34 cellular contexts compared by ENCODE assay signal in the genomic region with DNA sequence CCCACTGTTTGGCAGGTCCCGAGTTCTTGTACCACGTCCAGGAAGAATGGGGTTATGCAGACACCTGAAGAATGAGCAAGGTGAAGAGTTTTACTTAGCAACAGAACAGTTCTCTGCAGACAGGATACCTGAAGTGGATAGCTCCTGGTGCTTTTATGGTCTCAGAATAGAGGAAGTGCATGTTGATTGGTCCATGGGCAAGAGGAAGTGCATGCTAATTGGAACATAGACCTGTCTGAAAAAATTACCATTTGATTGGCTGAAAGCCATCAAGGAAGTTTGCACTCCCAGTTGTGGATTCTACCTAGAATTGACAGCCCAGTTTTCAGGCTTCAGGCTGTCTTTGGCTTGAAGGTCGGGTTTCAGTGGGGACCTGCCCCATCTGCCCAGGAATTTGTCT.
"Had no signal": no experiment of that assay in that cellular context is flagged by ENCODE, and none has a peak within 500 bp of the region (broad histone marks: within the 10 kb centered on the region; RNA-seq: fewer than 3 reads in every experiment).

No MANE protein-coding gene starts in this region.

- H3K36me3 ChIP-seq: ascending aorta, cardiac muscle cell had no signal

- ATAC-seq: activated CD8-positive, alpha-beta memory T cell treated with anti-CD3 and anti-CD28 coated beads, Interleukin-2, amount 10 ng/mL, durations not matched to agents 7 days and 5 days; activated CD8-positive, alpha-beta T cell treated with anti-CD3 and anti-CD28 coated beads, Interleukin-2, amount 10 ng/mL, durations not matched to agents 7 days and 5 days; activated naive CD8-positive, alpha-beta T cell treated with anti-CD3 and anti-CD28 coated beads, Interleukin-2, amount 50 U/mL, for 24 hours had no signal

- H3K27ac Mint-ChIP-seq: activated B cell treated with CpG ODN at 0.5 μM for 24 hours; activated CD4-positive, alpha-beta memory T cell treated with anti-CD3 and anti-CD28 coated beads, Interleukin-2, amount 10 ng/mL, durations not matched to agents 7 days and 5 days; activated CD4-positive, alpha-beta T cell treated with anti-CD3 and anti-CD28 coated beads, Interleukin-2, amount 10 ng/mL, durations not matched to agents 24 days and 14 days; activated CD8-positive, alpha-beta memory T cell treated with anti-CD3 and anti-CD28 coated beads, Interleukin-2, amount 10 ng/mL, durations not matched to agents 7 days and 5 days; activated CD8-positive, alpha-beta T cell treated with anti-CD3 and anti-CD28 coated beads, Interleukin-2, amount 10 ng/mL, durations not matched to agents 7 days and 5 days; activated naive CD4-positive, alpha-beta T cell treated with anti-CD3 and anti-CD28 coated beads, Interleukin-2, amount 10 ng/mL, durations not matched to agents 7 days and 5 days; activated naive CD4-positive, alpha-beta T cell treated with anti-CD3 and anti-CD28 coated beads, Interleukin-2, amount 50 U/mL, for 24 hours; activated naive CD8-positive, alpha-beta T cell; activated naive CD8-positive, alpha-beta T cell treated with anti-CD3 and anti-CD28 coated beads, Interleukin-2, amount 10 ng/mL, durations not matched to agents 7 days and 5 days; activated naive CD8-positive, alpha-beta T cell treated with anti-CD3 and anti-CD28 coated beads, Interleukin-2, amount 50 U/mL, for 24 hours; activated T-cell treated with anti-CD3 and anti-CD28 coated beads, Interleukin-2, amount 50 U/mL, for 24 hours; activated T-helper 2 cell treated with anti-CD3 and anti-CD28 coated beads, Interferon-gamma antibody, Interleukin-2, Interleukin-4, amounts not matched to agents 10 μg/mL and 5 μg/mL and 100 μg/mL, durations not matched to agents 14 hours and 24 hours and 36 hours; brain; T-helper 1 cell treated with Interleukin-12 subunit alpha and Interleukin-12 subunit beta and Interleukin-4 antibody, amounts not matched to agents 30 μg/mL and 1 μg/mL, for 36 hours; T-helper 2 cell treated with Interferon-gamma antibody and Interleukin-4, amounts not matched to agents 5 μg/mL and 100 μg/mL, for 36 hours had no signal

- H3K4me1 Mint-ChIP-seq: activated B cell treated with CpG ODN at 0.5 μM for 24 hours; activated CD4-positive, alpha-beta memory T cell treated with anti-CD3 and anti-CD28 coated beads, Interleukin-2, amount 10 ng/mL, durations not matched to agents 7 days and 5 days; activated CD4-positive, alpha-beta T cell treated with anti-CD3 and anti-CD28 coated beads, Interleukin-2, amount 10 ng/mL, durations not matched to agents 24 days and 14 days; activated CD8-positive, alpha-beta memory T cell treated with anti-CD3 and anti-CD28 coated beads, Interleukin-2, amount 10 ng/mL, durations not matched to agents 7 days and 5 days; activated naive CD4-positive, alpha-beta T cell treated with anti-CD3 and anti-CD28 coated beads, Interleukin-2, amount 10 ng/mL, durations not matched to agents 7 days and 5 days; activated naive CD4-positive, alpha-beta T cell treated with anti-CD3 and anti-CD28 coated beads, Interleukin-2, amount 50 U/mL, for 24 hours; activated naive CD8-positive, alpha-beta T cell treated with anti-CD3 and anti-CD28 coated beads, Interleukin-2, amount 10 ng/mL, durations not matched to agents 7 days and 5 days; activated naive CD8-positive, alpha-beta T cell treated with anti-CD3 and anti-CD28 coated beads, Interleukin-2, amount 50 U/mL, for 24 hours; central memory CD8-positive, alpha-beta T cell had no signal

- DNase-seq: activated B cell treated with CpG ODN at 0.5 μM for 24 hours; activated CD4-positive, alpha-beta memory T cell treated with anti-CD3 and anti-CD28 coated beads, Interleukin-2, amount 10 ng/mL, durations not matched to agents 7 days and 5 days; activated CD4-positive, alpha-beta T cell treated with anti-CD3 and anti-CD28 coated beads for 4 hours; activated CD4-positive, alpha-beta T cell treated with anti-CD3 and anti-CD28 coated beads, Interleukin-2, amount 10 ng/mL, durations not matched to agents 24 days and 14 days; activated CD4-positive, alpha-beta T cell treated with anti-CD3 and anti-CD28 coated beads, Interleukin-2, amount 50 U/mL, for 48 hours; activated CD4-positive, CD25-positive, alpha-beta regulatory T cell treated with anti-CD3 and anti-CD28 coated beads, Interleukin-2, amount 50 U/mL, for 72 hours; activated CD8-positive, alpha-beta memory T cell treated with anti-CD3 and anti-CD28 coated beads for 24 hours; activated CD8-positive, alpha-beta memory T cell treated with anti-CD3 and anti-CD28 coated beads, Interleukin-2, amount 10 ng/mL, durations not matched to agents 7 days and 5 days; activated CD8-positive, alpha-beta memory T cell treated with anti-CD3 and anti-CD28 coated beads, Interleukin-2, amount 50 U/mL, for 48 hours; activated CD8-positive, alpha-beta T cell treated with anti-CD3 and anti-CD28 coated beads, Interleukin-2, amount 10 ng/mL, durations not matched to agents 7 days and 5 days; activated effector memory CD4-positive, alpha-beta T cell treated with Interleukin-2 at 50 U/mL for 16 hours; activated gamma-delta T cell; activated naive CD4-positive, alpha-beta T cell treated with anti-CD3 and anti-CD28 coated beads, Interleukin-2, amount 10 ng/mL, durations not matched to agents 7 days and 5 days; activated naive CD4-positive, alpha-beta T cell treated with Interleukin-2 at 50 U/mL for 16 hours; activated naive CD8-positive, alpha-beta T cell treated with anti-CD3 and anti-CD28 coated beads, Interleukin-2, amount 10 ng/mL, durations not matched to agents 7 days and 5 days; activated naive CD8-positive, alpha-beta T cell treated with anti-CD3 and anti-CD28 coated beads, Interleukin-2, amount 50 U/mL, for 24 hours; activated T-cell treated with anti-CD3 and anti-CD28 coated beads, Interleukin-2, amount 50 U/mL, for 24 hours; activated T-cell treated with anti-CD3 and anti-CD28 coated beads, Interleukin-2, amount 50 U/mL, for 48 hours; anterior cingulate cortex; caudate nucleus; cerebellar nuclear complex; T-helper 2 cell; T-helper 9 cell had no signal

- H3K4me3 Mint-ChIP-seq: activated B cell treated with CpG ODN at 0.5 μM for 24 hours; activated CD4-positive, alpha-beta memory T cell treated with anti-CD3 and anti-CD28 coated beads, Interleukin-2, amount 10 ng/mL, durations not matched to agents 7 days and 5 days; activated CD4-positive, alpha-beta T cell treated with anti-CD3 and anti-CD28 coated beads, Interleukin-2, amount 10 ng/mL, durations not matched to agents 24 days and 14 days; activated CD8-positive, alpha-beta memory T cell treated with anti-CD3 and anti-CD28 coated beads, Interleukin-2, amount 10 ng/mL, durations not matched to agents 7 days and 5 days; activated CD8-positive, alpha-beta T cell treated with anti-CD3 and anti-CD28 coated beads, Interleukin-2, amount 10 ng/mL, durations not matched to agents 7 days and 5 days; activated naive CD4-positive, alpha-beta T cell treated with anti-CD3 and anti-CD28 coated beads, Interleukin-2, amount 10 ng/mL, durations not matched to agents 7 days and 5 days; activated naive CD4-positive, alpha-beta T cell treated with anti-CD3 and anti-CD28 coated beads, Interleukin-2, amount 50 U/mL, for 24 hours; activated naive CD8-positive, alpha-beta T cell; activated naive CD8-positive, alpha-beta T cell treated with anti-CD3 and anti-CD28 coated beads, Interleukin-2, amount 10 ng/mL, durations not matched to agents 7 days and 5 days; activated naive CD8-positive, alpha-beta T cell treated with anti-CD3 and anti-CD28 coated beads, Interleukin-2, amount 50 U/mL, for 24 hours; activated T-cell treated with anti-CD3 and anti-CD28 coated beads, Interleukin-2, amount 50 U/mL, for 24 hours; brain; central memory CD8-positive, alpha-beta T cell; T-helper 1 cell treated with Interleukin-12 subunit alpha and Interleukin-12 subunit beta and Interleukin-4 antibody, amounts not matched to agents 30 μg/mL and 1 μg/mL, for 36 hours; T-helper 2 cell treated with Interferon-gamma antibody and Interleukin-4, amounts not matched to agents 5 μg/mL and 100 μg/mL, for 36 hours had no signal

- H3K27ac ChIP-seq: ascending aorta, cardiac muscle cell, VCaP had no signal

- H3K4me3 ChIP-seq: ascending aorta, cardiac muscle cell had no signal

- H3K36me3 Mint-ChIP-seq: activated CD8-positive, alpha-beta memory T cell treated with anti-CD3 and anti-CD28 coated beads, Interleukin-2, amount 10 ng/mL, durations not matched to agents 7 days and 5 days; activated naive CD4-positive, alpha-beta T cell treated with anti-CD3 and anti-CD28 coated beads, Interleukin-2, amount 10 ng/mL, durations not matched to agents 7 days and 5 days; activated naive CD4-positive, alpha-beta T cell treated with anti-CD3 and anti-CD28 coated beads, Interleukin-2, amount 50 U/mL, for 24 hours; activated naive CD8-positive, alpha-beta T cell; activated naive CD8-positive, alpha-beta T cell treated with anti-CD3 and anti-CD28 coated beads, Interleukin-2, amount 10 ng/mL, durations not matched to agents 7 days and 5 days; brain had no signal

- H3K9me3 ChIP-seq: ascending aorta had no signal

- H3K4me1 ChIP-seq: ascending aorta had no signal

- H3K27me3 ChIP-seq: ascending aorta, cardiac muscle cell had no signal

- FAIRE-seq: TTC549 had no signal

- H3K27me3 Mint-ChIP-seq: activated B cell treated with CpG ODN at 0.5 μM for 24 hours; activated CD4-positive, alpha-beta memory T cell treated with anti-CD3 and anti-CD28 coated beads, Interleukin-2, amount 10 ng/mL, durations not matched to agents 7 days and 5 days; activated CD4-positive, alpha-beta T cell treated with anti-CD3 and anti-CD28 coated beads, Interleukin-2, amount 10 ng/mL, durations not matched to agents 24 days and 14 days; activated CD8-positive, alpha-beta memory T cell treated with anti-CD3 and anti-CD28 coated beads, Interleukin-2, amount 10 ng/mL, durations not matched to agents 7 days and 5 days; activated naive CD4-positive, alpha-beta T cell treated with anti-CD3 and anti-CD28 coated beads, Interleukin-2, amount 10 ng/mL, durations not matched to agents 7 days and 5 days; activated naive CD4-positive, alpha-beta T cell treated with anti-CD3 and anti-CD28 coated beads, Interleukin-2, amount 50 U/mL, for 24 hours; activated naive CD8-positive, alpha-beta T cell; activated naive CD8-positive, alpha-beta T cell treated with anti-CD3 and anti-CD28 coated beads, Interleukin-2, amount 10 ng/mL, durations not matched to agents 7 days and 5 days; activated naive CD8-positive, alpha-beta T cell treated with anti-CD3 and anti-CD28 coated beads, Interleukin-2, amount 50 U/mL, for 24 hours; activated T-cell treated with anti-CD3 and anti-CD28 coated beads, Interleukin-2, amount 50 U/mL, for 24 hours; brain; central memory CD8-positive, alpha-beta T cell had no signal
